Comparison of ENCODE assay signal across 16 cellular contexts in genomic region chr5:133934822-133935793, GRCh38. TPM values are rescaled to one million over a fixed set of nuclear protein-coding genes. Genes with fewer than 3 reads are reported as not detected.
DNase-seq lines count a peak whose midpoint lies in the region; ATAC-seq and TF ChIP-seq lines count a peak whose summit lies in the region.
"Had no signal": no experiment of that assay in that cellular context is flagged by ENCODE, and none has a peak within 500 bp of the region (broad histone marks: within the 10 kb centered on the region; RNA-seq: fewer than 3 reads in every experiment).

No MANE protein-coding gene starts in this region.

- H3K9me3 ChIP-seq in gastroesophageal sphincter (no peaks in the 10 kb centered on the region), esophagus muscularis mucosa (no peaks in the 10 kb centered on the region)
- H3K9me3 ChIP-seq: pancreas had no signal

- H3K4me1 ChIP-seq in gastroesophageal sphincter (peaks cover 0 to 7% (median 0%) of the 10 kb centered on the region in 3 donors), esophagus muscularis mucosa (peaks cover 0 to 5% (median 0%) of the 10 kb centered on the region in 4 donors)

- TF ChIP-seq CTCF in gastroesophageal sphincter (IDR thresholded peaks at IDR 0.05), result no peak
- TF ChIP-seq CTCF in esophagus muscularis mucosa (IDR thresholded peaks at IDR 0.05), result no peak

- H3K27me3 ChIP-seq in gastroesophageal sphincter (no peaks in the 10 kb centered on the region), esophagus muscularis mucosa (no peaks in the 10 kb centered on the region)
- H3K27me3 ChIP-seq: pancreas had no signal

- no peak for TF ChIP-seq POLR2A in gastroesophageal sphincter (IDR thresholded peaks at IDR 0.05)
- TF ChIP-seq POLR2A in esophagus muscularis mucosa (IDR thresholded peaks at IDR 0.05; ENCODE audit: low read depth), result no peak

- H3K27ac Mint-ChIP-seq in central memory CD8-positive, alpha-beta T cell (ENCODE audit: low read depth), result peak overlapping the region; percentile 9
- H3K27ac Mint-ChIP-seq: activated CD4-positive, alpha-beta T cell treated with anti-CD3 and anti-CD28 coated beads, Interleukin-2, amount 10 ng/mL, durations not matched to agents 7 days and 5 days had no signal

- H3K27me3 Mint-ChIP-seq in central memory CD8-positive, alpha-beta T cell, result no peaks in the 10 kb centered on the region
- H3K27me3 Mint-ChIP-seq: activated CD4-positive, alpha-beta T cell treated with anti-CD3 and anti-CD28 coated beads, Interleukin-2, amount 10 ng/mL, durations not matched to agents 7 days and 5 days had no signal

- ATAC-seq in GM19025 (IDR thresholded peaks at IDR 0.05; ENCODE audit: low read depth, unreplicated experiment) (peak; percentile 37), gastroesophageal sphincter (no peak)
- no peak for ATAC-seq in central memory CD8-positive, alpha-beta T cell (replicated peaks; ENCODE audit: extremely low read depth, poor library complexity, severe bottlenecking)
- ATAC-seq: pancreas had no signal

- intact Hi-C loops in esophagus muscularis mucosa (cut with DNase I), result no loop called here

- no peak overlapping the region for H3K4me3 Mint-ChIP-seq in central memory CD8-positive, alpha-beta T cell
- H3K4me3 Mint-ChIP-seq: activated CD4-positive, alpha-beta T cell treated with anti-CD3 and anti-CD28 coated beads, Interleukin-2, amount 10 ng/mL, durations not matched to agents 7 days and 5 days had no signal

- H3K4me3 ChIP-seq in gastroesophageal sphincter (no peak overlapping the region), esophagus muscularis mucosa (no peak overlapping the region)
- H3K4me3 ChIP-seq: pancreas had no signal

- H3K36me3 ChIP-seq in gastroesophageal sphincter (no peaks in the 10 kb centered on the region), esophagus muscularis mucosa (no peaks in the 10 kb centered on the region)
- H3K36me3 ChIP-seq: pancreas had no signal

- TF ChIP-seq EP300 in gastroesophageal sphincter (IDR thresholded peaks at IDR 0.05), result no peak
- no peak for TF ChIP-seq EP300 in esophagus muscularis mucosa (IDR thresholded peaks at IDR 0.05)

- H3K4me1 Mint-ChIP-seq in central memory CD8-positive, alpha-beta T cell, result peaks cover 3% of the 10 kb centered on the region

- DNase-seq in COLO668 (lab: John Stamatoyannopoulos, UW; ENCODE audit: unreplicated experiment) (peak; percentile 43), NAMALWA (ENCODE audit: low spot score) (peak; percentile 93), esophagus muscularis mucosa (ENCODE audit: extremely low spot score) (no peak), NOMO-1 treated with DMSO at 0.1 percent for 48 hours (lab: John Stamatoyannopoulos, UW; ENCODE audit: unreplicated experiment) (no peak)
- DNase-seq in central memory CD8-positive, alpha-beta T cell (ENCODE audit: low spot score in 2 of 2), result no peak
- DNase-seq in activated CD4-positive, alpha-beta T cell treated with anti-CD3 and anti-CD28 coated beads, Interleukin-2, amount 50 U/mL, for 48 hours, result no peak
- DNase-seq: activated CD4-positive, alpha-beta T cell treated with anti-CD3 and anti-CD28 coated beads, Interleukin-2, amount 10 ng/mL, durations not matched to agents 7 days and 5 days; activated naive CD4-positive, alpha-beta T cell; C1 segment of cervical spinal cord; caudate nucleus; GF-D8; NCI-H82; pancreas; stimulated activated naive CD4-positive, alpha-beta T cell had no signal

- peaks cover 5% of the 10 kb centered on the region for H3K9me3 Mint-ChIP-seq in central memory CD8-positive, alpha-beta T cell

- WGBS in gastroesophageal sphincter (ENCODE audit: low coverage in 1 of 2), 2 donors, result 100% methylated on average over 1 of the region's 6 CpGs; no CpG with 5 or more reads in 1 of the 2 donors
- WGBS in esophagus muscularis mucosa, result 88% methylated on average over 4 of the region's 6 CpGs

- H3K27ac ChIP-seq in gastroesophageal sphincter (no peak overlapping the region), esophagus muscularis mucosa (replicated peaks in 1 of 4) (no peak overlapping the region)
- H3K27ac ChIP-seq: pancreas had no signal

- peaks cover 3% of the 10 kb centered on the region for H3K36me3 Mint-ChIP-seq in central memory CD8-positive, alpha-beta T cell (ENCODE audit: insufficient read depth)

RNA-seq across cellular contexts. Expression of gene C5orf15, which starts 33.3 kb away (rescaled TPM):
- total RNA-seq in gastroesophageal sphincter (10 to 100 TPM; 22.2 to 38.0 (median 23.2) TPM), esophagus muscularis mucosa (10 to 100 TPM; 20.3 to 26.1 (median 22.2) TPM)

Comparison
In these comparisons a context has a peak if more than half of its experiments do, and no peak if none do; other contexts are left out.
1. DNase-seq: peak in COLO668 (single experiment) and NAMALWA (single experiment); none in central memory CD8-positive, alpha-beta T cell (0 of 2), esophagus muscularis mucosa (single experiment), NOMO-1 treated with DMSO at 0.1 percent for 48 hours (single experiment) and activated CD4-positive, alpha-beta T cell treated with anti-CD3 and anti-CD28 coated beads, Interleukin-2, amount 50 U/mL, for 48 hours (0 of 2).